Comparison of ENCODE assay signal across 8 cellular contexts in genomic region chr11:134223836-134224709, GRCh38. TPM values are rescaled to one million over a fixed set of nuclear protein-coding genes. Genes with fewer than 3 reads are reported as not detected.
DNase-seq lines count a peak whose midpoint lies in the region; TF ChIP-seq lines count a peak whose summit lies in the region.

Gene NCAPD3 (minus strand): TSS chr11:134223967. CDS start chr11:134223926, 41 bp downstream.
Gene VPS26B (plus strand): TSS chr11:134224671. CDS start chr11:134225123, 452 bp downstream.

- WGBS in stomach, 5 donors: 0 to 1% (median 0%) methylated on average over 30 to 89 of the region's 89 CpGs

- TF ChIP-seq RAD21 in neural cell (conservative IDR thresholded peaks at IDR 0.05): no peak

- H3K4me3 ChIP-seq in HAP-1: peak within 1 kb of the TSS; percentile 62
- H3K4me3 ChIP-seq in MM.1S (ENCODE audit: low read length): peak within 1 kb of the TSS; percentile 95
- peak within 1 kb of the TSS; percentile 99 for H3K4me3 ChIP-seq in neural cell (ENCODE audit: low read length)
- H3K4me3 ChIP-seq in stomach: peak within 1 kb of the TSS; percentile 92 to 96 (median 94)

- H2AFZ ChIP-seq in MM.1S (ENCODE audit: low read length) (peak within 1 kb of the TSS; percentile 89), neural cell (ENCODE audit: low read depth, low read length) (peak within 1 kb of the TSS; percentile 97)

- intact Hi-C loops in stomach (cut with DNase I; ENCODE audit: low total_unique reads): no loop called here

- H3K27me3 ChIP-seq in HAP-1 (ENCODE audit: low read depth) (no peaks in the 10 kb centered on the region), MM.1S (replicated peaks; ENCODE audit: insufficient read depth, low read length) (no peaks in the 10 kb centered on the region), neural cell (ENCODE audit: insufficient read depth, low read depth, low read length) (no peaks in the 10 kb centered on the region), stomach (no peaks in the 10 kb centered on the region)

- peaks cover 3% of the 10 kb centered on the region; the same call in 1 of the 2 replicates for H3F3A ChIP-seq in MM.1S (ENCODE audit: insufficient read depth, low read length)
- H3F3A ChIP-seq in neural cell (ENCODE audit: insufficient read depth, low read length, poor library complexity, severe bottlenecking): no peaks in the 10 kb centered on the region

- peaks cover 4% of the 10 kb centered on the region for H3K36me3 ChIP-seq in ES-I3 (ENCODE audit: insufficient read depth, low read length)
- peaks cover 18% of the 10 kb centered on the region for H3K36me3 ChIP-seq in HAP-1 (replicated peaks)
- H3K36me3 ChIP-seq in MM.1S (replicated peaks; ENCODE audit: insufficient read depth, low read length): no peaks in the 10 kb centered on the region; the same call in 1 of the 2 replicates
- no peaks in the 10 kb centered on the region for H3K36me3 ChIP-seq in neural cell (ENCODE audit: insufficient read depth, low read length)
- peaks cover 2 to 14% (median 12%) of the 10 kb centered on the region in 4 donors for H3K36me3 ChIP-seq in stomach

- peaks cover 86% of the 10 kb centered on the region for H3K79me2 ChIP-seq in MM.1S (ENCODE audit: low read length)
- H3K79me2 ChIP-seq in neural cell (replicated peaks; ENCODE audit: insufficient read depth, low read length): peaks cover 46% of the 10 kb centered on the region

- H3K9me2 ChIP-seq in MM.1S (replicated peaks; ENCODE audit: insufficient read depth, low read length) (no peaks in the 10 kb centered on the region), neural cell (ENCODE audit: insufficient read depth, low read length) (no peaks in the 10 kb centered on the region)

- H3K27ac ChIP-seq in MM.1S (ENCODE audit: low read length) (peak within 1 kb of the TSS; percentile 90), neural cell (ENCODE audit: low read length) (peak within 1 kb of the TSS; percentile 86), stomach (peak within 1 kb of the TSS; percentile 88 to 95 (median 95))

- H3K4me1 ChIP-seq in ES-I3 (ENCODE audit: insufficient read depth, low read length) (0 out of 2 replicates have a peak, but pooled peaks cover 4% of the 10 kb centered on the region), HAP-1 (peaks cover 23% of the 10 kb centered on the region), MM.1S (ENCODE audit: low read length) (peaks cover 35% of the 10 kb centered on the region), stomach (peaks cover 20 to 48% (median 38%) of the 10 kb centered on the region in 4 donors)

- H3K9ac ChIP-seq in ES-I3 (ENCODE audit: low read depth, low read length) (peak within 1 kb of the TSS; percentile 94), MM.1S (ENCODE audit: low read length) (peak within 1 kb of the TSS; percentile 96), neural cell (ENCODE audit: low read length) (peak within 1 kb of the TSS; percentile 93)

- H3K4me2 ChIP-seq in MM.1S (ENCODE audit: low read depth, low read length) (peak within 1 kb of the TSS; percentile 97), neural cell (ENCODE audit: low read length) (peak within 1 kb of the TSS; percentile 89)

- DNase-seq in HAP-1 (ENCODE audit: low spot score in 2 of 2) (peak; percentile 94 to 98), MM.1S (peak; percentile 97), SIG-M5 (lab: John Stamatoyannopoulos, UW) (peak; percentile 57), activated gamma-delta T cell (lab: John Stamatoyannopoulos, UW) (peak; percentile 94), fibroblast of the conjunctiva (ENCODE audit: low read depth) (peak; percentile 92), stomach (peak; percentile 98)

- in situ Hi-C loops in HAP-1 (cut with MboI; ENCODE audit: low sequenced_read_pairs): no loop called here

- H3K9me3 ChIP-seq in ES-I3 (ENCODE audit: control insufficient read depth, insufficient read depth, low read length) (no peaks in the 10 kb centered on the region), HAP-1 (no peaks in the 10 kb centered on the region), MM.1S (replicated peaks; ENCODE audit: insufficient read depth, low read length) (no peaks in the 10 kb centered on the region), neural cell (ENCODE audit: low read length) (no peaks in the 10 kb centered on the region), stomach (no peaks in the 10 kb centered on the region)

- TF ChIP-seq CTCF in MM.1S (IDR thresholded peaks at IDR 0.05; ENCODE audit: low read length) (no peak), neural cell (IDR thresholded peaks at IDR 0.05; ENCODE audit: poor library complexity, severe bottlenecking) (no peak), stomach (IDR thresholded peaks at IDR 0.05) (peak in 1 of 7 experiments; percentile 14)

- no peaks in the 10 kb centered on the region for H4K20me1 ChIP-seq in MM.1S (ENCODE audit: insufficient read depth, low read length)
- H4K20me1 ChIP-seq in neural cell (ENCODE audit: insufficient read depth): no peaks in the 10 kb centered on the region

- TF ChIP-seq EP300 in neural cell (conservative IDR thresholded peaks at IDR 0.05; ENCODE audit: poor library complexity, severe bottlenecking) (peak; percentile 61), stomach (IDR thresholded peaks at IDR 0.05) (no peak)

- TF ChIP-seq POLR2A in stomach (IDR thresholded peaks at IDR 0.05): peak in 2 of 4 donors; percentile 92 to 95

TF ChIP-seq in neural cell, 6 proteins besides CTCF, POLR2A, EP300 and RAD21:
- TF ChIP-seq EZH2 (IDR thresholded peaks at IDR 0.05; ENCODE audit: borderline replicate concordance, insufficient read depth, low read length, poor library complexity, severe bottlenecking) (no peak), TAF1 (IDR thresholded peaks at IDR 0.05; ENCODE audit: low read depth) (peak; percentile 35), REST (IDR thresholded peaks at IDR 0.05; ENCODE audit: borderline replicate concordance) (no peak), POLR2AphosphoS5 (IDR thresholded peaks at IDR 0.05) (peak; percentile 87), MXI1 (conservative IDR thresholded peaks at IDR 0.05; ENCODE audit: poor library complexity, severe bottlenecking) (peak; percentile 100), SMC3 (conservative IDR thresholded peaks at IDR 0.05; ENCODE audit: poor library complexity) (peak; percentile 27)

RNA-seq across cellular contexts. Expression of gene NCAPD3, which starts in this region (rescaled TPM):
- polyA plus RNA-seq in neural cell: 11.9 and 13.5 TPM in 2 replicates
- 29.0 and 31.3 TPM in 2 replicates for polyA minus RNA-seq in neural cell
- total RNA-seq in stomach: 10 to 100 TPM in 4 of 5 donors, 1 to 10 TPM in 1; 3.5 to 27.8 (median 19.2) TPM
- 1 to 10 TPM; 3.3 to 6.4 (median 4.0) TPM for polyA plus RNA-seq in stomach

RNA-seq across cellular contexts. Expression of gene VPS26B, which starts in this region (rescaled TPM):
- polyA plus RNA-seq in neural cell: 72.6 and 80.3 TPM in 2 replicates
- 97.1 and 106 TPM in 2 replicates for polyA minus RNA-seq in neural cell
- 10 to 100 TPM; 11.7 to 90.4 (median 28.5) TPM for total RNA-seq in stomach
- polyA plus RNA-seq in stomach: 10 to 100 TPM; 15.6 to 19.7 (median 18.5) TPM

Comparison
In these comparisons a context has a peak if more than half of its experiments do, and no peak if none do; other contexts are left out.
1. Peak in every context shown above with its lines: DNase-seq, H3K4me3 ChIP-seq and H3K27ac ChIP-seq.